Comparison of ENCODE assay signal across 9 cellular contexts in the genomic region with DNA sequence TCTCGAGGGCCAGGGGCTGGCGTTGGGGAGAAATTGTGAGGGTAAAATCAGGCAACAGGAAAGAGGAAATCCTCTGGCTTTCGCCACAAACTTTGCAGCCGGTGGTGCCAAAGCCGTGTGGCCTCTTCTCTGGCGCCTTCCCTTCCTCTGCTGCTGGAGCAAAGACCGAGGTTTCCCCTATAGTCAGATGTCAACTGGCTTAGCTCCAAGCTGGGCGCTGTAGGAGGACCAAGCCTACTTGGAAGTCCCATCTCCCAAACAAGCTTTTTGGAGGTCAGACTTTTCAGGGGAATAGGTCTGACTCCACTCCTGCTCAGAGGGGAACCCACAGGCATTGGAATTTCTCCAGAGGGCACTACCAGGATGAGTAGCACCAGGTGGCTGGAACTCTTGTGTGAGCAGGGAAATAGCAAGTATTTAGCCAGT. TPM values are rescaled to one million over a fixed set of nuclear protein-coding genes. Genes with fewer than 3 reads are reported as not detected.
DNase-seq lines count a peak whose midpoint lies in the region; ATAC-seq and TF ChIP-seq lines count a peak whose summit lies in the region.
"Had no signal": no experiment of that assay in that cellular context is flagged by ENCODE, and none has a peak within 500 bp of the region (broad histone marks: within the 10 kb centered on the region; RNA-seq: fewer than 3 reads in every experiment).

No MANE protein-coding gene starts in this region.

- peak overlapping the region; percentile 3 to 19 (median 11) for H3K9ac ChIP-seq in skeletal muscle tissue (ENCODE audit: low read depth in 1 of 3, low read length in 3 of 3)

- no peaks in the 10 kb centered on the region for H3K9me3 ChIP-seq in skeletal muscle tissue (ENCODE audit: control insufficient read depth in 3 of 3, low read length in 3 of 3)

- peaks cover 0 to 8% (median 4%) of the 10 kb centered on the region in 3 donors for H3K36me3 ChIP-seq in skeletal muscle tissue (ENCODE audit: control insufficient read depth in 3 of 3, insufficient read depth in 3 of 3, low read length in 3 of 3)

- peak overlapping the region; percentile 54 for H3K27ac ChIP-seq in skeletal muscle tissue (ENCODE audit: low read depth, low read length)

- H3K4me1 ChIP-seq in skeletal muscle tissue (ENCODE audit: control insufficient read depth in 3 of 3, insufficient read depth in 3 of 3, low read length in 3 of 3) = peaks cover 46 to 60% (median 55%) of the 10 kb centered on the region in 3 donors

- ATAC-seq in GM21717 (IDR thresholded peaks at IDR 0.05; ENCODE audit: unreplicated experiment) (no peak), HG03442 (IDR thresholded peaks at IDR 0.05; ENCODE audit: unreplicated experiment) (no peak), GM19395 (IDR thresholded peaks at IDR 0.05; ENCODE audit: unreplicated experiment) (no peak)

- DNase-seq in HT1080 (ENCODE audit: low read depth) (peak; percentile 26), SKM-1 treated with dmso at 0.1 percent for 144 hours (lab: John Stamatoyannopoulos, UW; ENCODE audit: unreplicated experiment) (peak; percentile 32), fibroblast of villous mesenchyme (ENCODE audit: low read depth) (no peak), retina (no peak)
- DNase-seq: stimulated activated CD4-positive, alpha-beta T cell treated with anti-CD3 and anti-CD28 coated beads, Interleukin-2, amount 100 ng/mL, for 24 hours had no signal

- H3K27me3 ChIP-seq in skeletal muscle tissue (ENCODE audit: control insufficient read depth in 3 of 3, insufficient read depth in 3 of 3, low read length in 3 of 3) = peaks cover 0 to 5% (median 5%) of the 10 kb centered on the region in 3 donors

- peak overlapping the region; percentile 53 for H3K4me3 ChIP-seq in fibroblast of villous mesenchyme (ENCODE audit: low read depth, low read length)
- peak overlapping the region in 2 of 3 donors; percentile 54 to 60 for H3K4me3 ChIP-seq in skeletal muscle tissue (ENCODE audit: low read length in 3 of 3)

- TF ChIP-seq CTCF in fibroblast of villous mesenchyme (IDR thresholded peaks at IDR 0.05; ENCODE audit: insufficient read depth, low read depth, low read length) = no peak

RNA-seq across cellular contexts. Expression of a gene that starts 5.0 kb away (rescaled TPM):
- 0.07 and 0.14 TPM in 2 replicates for total RNA-seq in HT1080 (2014; rRNA removed; shearing (Covaris generic))
- polyA plus RNA-seq in HT1080 (2015; cell fraction: cytosol; rRNA removed) = 0.16 and 0.65 TPM in 2 replicates
- polyA plus RNA-seq in HT1080 (2015; cell fraction: nucleus; rRNA removed) = 0.60 and 0.81 TPM in 2 replicates
- total RNA-seq in fibroblast of villous mesenchyme (188 and 225 TPM in 2 replicates), skeletal muscle tissue (76.2 TPM)

RNA-seq across cellular contexts. Expression of a gene that starts 30.5 kb away (rescaled TPM):
- 154 and 155 TPM in 2 replicates for total RNA-seq in HT1080 (2014; rRNA removed; shearing (Covaris generic))
- polyA plus RNA-seq in HT1080 (2015; cell fraction: cytosol; rRNA removed) = 174 and 209 TPM in 2 replicates
- polyA plus RNA-seq in HT1080 (2015; cell fraction: nucleus; rRNA removed) = 586 and 643 TPM in 2 replicates
- total RNA-seq in fibroblast of villous mesenchyme (39.9 and 105 TPM in 2 replicates), skeletal muscle tissue (21.4 TPM)

RNA-seq across cellular contexts. Expression of a gene that starts 53.2 kb away (rescaled TPM):
- total RNA-seq in HT1080 (2014; rRNA removed; shearing (Covaris generic)) = 0.10 and 0.95 TPM in 2 replicates
- polyA plus RNA-seq in HT1080 (2015; cell fraction: cytosol; rRNA removed) = 3.3 and 4.0 TPM in 2 replicates
- 6.1 and 12.7 TPM in 2 replicates for polyA plus RNA-seq in HT1080 (2015; cell fraction: nucleus; rRNA removed)
- not detected in 2 replicates for total RNA-seq in fibroblast of villous mesenchyme
- total RNA-seq in skeletal muscle tissue = not detected

Comparison
In these comparisons a context has a peak if more than half of its experiments do, and no peak if none do; other contexts are left out.
1. DNase-seq: peak in HT1080 (single experiment) and SKM-1 treated with dmso at 0.1 percent for 144 hours (single experiment); none in fibroblast of villous mesenchyme (single experiment) and retina (single experiment).
2. RNA of a gene that starts 5.0 kb away (total RNA-seq): 188 to 225 TPM in fibroblast of villous mesenchyme and 76.2 TPM in skeletal muscle tissue (single experiment); 0.07 to 0.14 TPM in HT1080; every median in the first group is over 10 times any median in the second.